ENCODE assay signal across 25 cellular contexts in the genomic region with DNA sequence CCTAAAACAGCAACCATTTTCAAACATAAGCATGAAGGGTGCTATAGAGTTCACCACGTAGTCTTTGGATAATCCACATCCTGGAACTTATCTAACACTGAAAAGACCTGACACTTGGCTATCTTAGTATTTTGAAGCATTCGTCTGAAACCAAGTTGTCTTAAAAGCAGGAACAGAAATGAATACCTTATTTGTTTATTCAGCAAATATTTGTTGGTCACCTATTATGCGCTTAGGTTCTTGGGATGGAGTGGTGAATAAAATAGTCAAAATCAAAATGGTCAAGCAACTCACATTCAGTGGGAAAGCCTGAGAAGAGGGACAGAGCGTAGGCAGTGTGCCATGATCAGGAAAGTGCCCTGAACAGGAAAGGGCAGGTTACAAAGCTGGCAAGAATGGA.
"Had no signal": no experiment of that assay in that cellular context is flagged by ENCODE, and none has a peak within 500 bp of the region (broad histone marks: within the 10 kb centered on the region; RNA-seq: fewer than 3 reads in every experiment).

No MANE protein-coding gene starts in this region.

- H3K4me2 ChIP-seq: smooth muscle cell had no signal

- H2AFZ ChIP-seq: parathyroid adenoma had no signal

- H3K9me3 Mint-ChIP-seq: type B pancreatic cell had no signal

- FAIRE-seq: endothelial cell of umbilical vein, islet of Langerhans, urothelium cell line had no signal

- H3K4me3 ChIP-seq: colonic mucosa, heart right ventricle, left ventricle myocardium inferior, lower lobe of right lung, psoas muscle, right atrium auricular region, smooth muscle cell, suprapubic skin, thyroid gland had no signal

- H3K4me3 Mint-ChIP-seq: endodermal cell, naive B cell, nephron, type B pancreatic cell had no signal

- ATAC-seq: heart right ventricle; lower lobe of right lung; psoas muscle; stimulated activated naive CD8-positive, alpha-beta T cell treated with anti-CD3 and anti-CD28 coated beads, Interleukin-15, Interleukin-2, amounts not matched to agents 100 U/mL and 50 U/mL, for 24 hours had no signal

- H3K9ac ChIP-seq: parathyroid adenoma had no signal

- H3K27me3 ChIP-seq: colonic mucosa, heart right ventricle, right atrium auricular region, suprapubic skin, thyroid gland had no signal

- H3K27ac ChIP-seq: colonic mucosa, heart right ventricle, left ventricle myocardium inferior, lower lobe of right lung, parathyroid adenoma, psoas muscle, right atrium auricular region, suprapubic skin, thyroid gland had no signal

- H3K4me1 ChIP-seq: colonic mucosa, heart right ventricle, left ventricle myocardium inferior, lower lobe of right lung, parathyroid adenoma, psoas muscle, right atrium auricular region, suprapubic skin had no signal

- DNase-seq: cerebellar nuclear complex; colonic mucosa; dermis blood vessel endothelial cell; endodermal cell; erythroblast; foreskin melanocyte; heart right ventricle; hypothalamus; left ventricle myocardium inferior; lower lobe of right lung; mesendoderm; naive B cell; psoas muscle; stimulated activated CD4-positive, alpha-beta T cell treated with anti-CD3 and anti-CD28 coated beads, Interleukin-2, amount 100 ng/mL, for 48 hours; stimulated activated naive CD8-positive, alpha-beta T cell treated with anti-CD3 and anti-CD28 coated beads, Interleukin-15, Interleukin-2, amounts not matched to agents 100 U/mL and 50 U/mL, for 24 hours; thyroid gland had no signal

- H3K27me3 Mint-ChIP-seq: type B pancreatic cell had no signal

- H3K27ac Mint-ChIP-seq: endodermal cell, naive B cell, type B pancreatic cell had no signal

- H3K36me3 Mint-ChIP-seq: naive B cell, type B pancreatic cell had no signal

- H3K4me1 Mint-ChIP-seq: endodermal cell, naive B cell, nephron had no signal

- H3K9me3 ChIP-seq: colonic mucosa, lower lobe of right lung, suprapubic skin, thyroid gland had no signal

- H3K79me2 ChIP-seq: parathyroid adenoma had no signal

- H3K36me3 ChIP-seq: colonic mucosa, heart right ventricle, left ventricle myocardium inferior, lower lobe of right lung, right atrium auricular region, suprapubic skin, thyroid gland had no signal
